In the genomic region with DNA sequence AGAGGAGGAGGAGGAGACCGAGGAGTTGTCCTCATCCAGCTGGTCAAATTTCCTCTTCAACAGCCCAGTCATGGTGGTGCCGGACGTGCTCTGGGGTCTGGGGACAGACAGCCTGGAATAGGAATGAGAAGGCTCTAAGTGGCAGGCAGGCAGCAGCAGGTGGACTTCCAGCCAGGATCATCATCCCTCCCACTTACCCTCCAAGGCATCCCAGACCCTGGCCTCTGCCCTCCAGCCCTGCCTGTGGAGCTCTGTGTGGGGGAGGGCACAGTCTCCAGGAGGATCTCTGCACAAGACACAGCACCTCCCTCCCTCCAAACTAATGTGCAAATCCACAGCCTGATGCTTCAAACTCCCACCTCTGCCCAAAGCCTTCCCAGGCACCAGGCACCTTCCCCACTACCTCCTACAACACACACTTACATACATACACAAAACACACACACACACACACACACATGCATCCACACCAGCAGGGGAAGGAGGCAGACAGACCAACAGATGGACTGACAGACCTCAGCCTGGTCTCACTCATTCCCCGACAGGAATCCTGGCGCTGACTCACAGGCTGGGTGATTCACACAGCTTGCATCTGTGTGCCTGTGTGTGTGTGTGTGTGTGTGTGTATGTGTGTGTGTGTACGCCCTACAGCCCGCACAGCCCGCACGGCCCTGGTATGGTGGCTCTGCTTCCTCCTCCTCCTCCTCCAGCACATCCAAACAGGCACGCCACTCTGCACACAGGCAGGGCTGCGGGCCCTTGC, we compare ENCODE assay signal across 1 cellular context.
TF ChIP-seq lines count a peak whose summit lies in the region.

No MANE protein-coding gene starts in this region.

TF ChIP-seq in K562, 482 proteins besides CTCF, POLR2A, EP300 and RAD21 (continues in another document):
- no peak for TF ChIP-seq ZNF232 (CRISPR knock-in tag; IDR thresholded peaks at IDR 0.05)
- TF ChIP-seq, protein P1, sequence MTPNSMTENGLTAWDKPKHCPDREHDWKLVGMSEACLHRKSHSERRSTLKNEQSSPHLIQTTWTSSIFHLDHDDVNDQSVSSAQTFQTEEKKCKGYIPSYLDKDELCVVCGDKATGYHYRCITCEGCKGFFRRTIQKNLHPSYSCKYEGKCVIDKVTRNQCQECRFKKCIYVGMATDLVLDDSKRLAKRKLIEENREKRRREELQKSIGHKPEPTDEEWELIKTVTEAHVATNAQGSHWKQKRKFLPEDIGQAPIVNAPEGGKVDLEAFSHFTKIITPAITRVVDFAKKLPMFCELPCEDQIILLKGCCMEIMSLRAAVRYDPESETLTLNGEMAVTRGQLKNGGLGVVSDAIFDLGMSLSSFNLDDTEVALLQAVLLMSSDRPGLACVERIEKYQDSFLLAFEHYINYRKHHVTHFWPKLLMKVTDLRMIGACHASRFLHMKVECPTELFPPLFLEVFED (CRISPR knock-in tag; conservative IDR thresholded peaks at IDR 0.05) = peak; percentile 61; the same call in 1 of the 2 replicates
- TF ChIP-seq SIN3A (IDR thresholded peaks at IDR 0.05; ENCODE audit: borderline replicate concordance in 2 of 2, control insufficient read depth in 1 of 2, low read depth in 2 of 2, low read length in 2 of 2) = no peak
- peak; percentile 56; the same call in 1 of the 2 replicates for TF ChIP-seq ZBTB17 (CRISPR knock-in tag; IDR thresholded peaks at IDR 0.05)
- TF ChIP-seq FOXM1 (IDR thresholded peaks at IDR 0.05; ENCODE audit: low read depth) = no peak
- 0 out of 2 replicates have a peak, but pooled peaks have one; percentile 7 for TF ChIP-seq FOXM1 (CRISPR knock-in tag; IDR thresholded peaks at IDR 0.05; ENCODE audit: low read depth)
- TF ChIP-seq ZKSCAN1 (IDR thresholded peaks at IDR 0.05; ENCODE audit: low read depth, low read length) = no peak
- TF ChIP-seq, protein P2, sequence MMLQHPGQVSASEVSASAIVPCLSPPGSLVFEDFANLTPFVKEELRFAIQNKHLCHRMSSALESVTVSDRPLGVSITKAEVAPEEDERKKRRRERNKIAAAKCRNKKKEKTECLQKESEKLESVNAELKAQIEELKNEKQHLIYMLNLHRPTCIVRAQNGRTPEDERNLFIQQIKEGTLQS (IDR thresholded peaks at IDR 0.05) = peak; percentile 90
- TF ChIP-seq, protein P2 (CRISPR knock-in tag; conservative IDR thresholded peaks at IDR 0.05) = no peak
- TF ChIP-seq POLR2B (IDR thresholded peaks at IDR 0.05; ENCODE audit: low read depth, partially characterized antibody) = peak; percentile 62
- TF ChIP-seq, protein P3, sequence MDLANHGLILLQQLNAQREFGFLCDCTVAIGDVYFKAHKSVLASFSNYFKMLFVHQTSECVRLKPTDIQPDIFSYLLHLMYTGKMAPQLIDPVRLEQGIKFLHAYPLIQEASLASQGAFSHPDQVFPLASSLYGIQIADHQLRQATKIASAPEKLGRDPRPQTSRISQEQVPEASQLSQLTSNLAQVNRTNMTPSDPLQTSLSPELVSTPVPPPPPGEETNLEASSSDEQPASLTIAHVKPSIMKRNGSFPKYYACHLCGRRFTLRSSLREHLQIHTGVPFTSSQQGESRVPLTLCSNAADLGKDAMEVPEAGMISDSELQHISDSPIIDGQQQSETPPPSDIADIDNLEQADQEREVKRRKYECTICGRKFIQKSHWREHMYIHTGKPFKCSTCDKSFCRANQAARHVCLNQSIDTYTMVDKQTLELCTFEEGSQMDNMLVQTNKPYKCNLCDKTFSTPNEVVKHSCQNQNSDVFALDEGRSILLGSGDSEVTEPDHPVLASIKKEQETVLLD (IDR thresholded peaks at IDR 0.05) = peak; percentile 37; the same call in 1 of the 2 replicates
- TF ChIP-seq SMARCA4 (IDR thresholded peaks at IDR 0.05) = peak; percentile 73
- no peak for TF ChIP-seq OTX1 (CRISPR knock-in tag; IDR thresholded peaks at IDR 0.05)
- TF ChIP-seq, protein P4, sequence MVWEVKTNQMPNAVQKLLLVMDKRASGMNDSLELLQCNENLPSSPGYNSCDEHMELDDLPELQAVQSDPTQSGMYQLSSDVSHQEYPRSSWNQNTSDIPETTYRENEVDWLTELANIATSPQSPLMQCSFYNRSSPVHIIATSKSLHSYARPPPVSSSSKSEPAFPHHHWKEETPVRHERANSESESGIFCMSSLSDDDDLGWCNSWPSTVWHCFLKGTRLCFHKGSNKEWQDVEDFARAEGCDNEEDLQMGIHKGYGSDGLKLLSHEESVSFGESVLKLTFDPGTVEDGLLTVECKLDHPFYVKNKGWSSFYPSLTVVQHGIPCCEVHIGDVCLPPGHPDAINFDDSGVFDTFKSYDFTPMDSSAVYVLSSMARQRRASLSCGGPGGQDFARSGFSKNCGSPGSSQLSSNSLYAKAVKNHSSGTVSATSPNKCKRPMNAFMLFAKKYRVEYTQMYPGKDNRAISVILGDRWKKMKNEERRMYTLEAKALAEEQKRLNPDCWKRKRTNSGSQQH (CRISPR knock-in tag; IDR thresholded peaks at IDR 0.05) = peak; percentile 76; the same call in 1 of the 2 replicates
- TF ChIP-seq RBM39 (optimal IDR thresholded peaks at IDR 0.05; ENCODE audit: low read depth, low read length) = no peak
- peak; percentile 85 for TF ChIP-seq ARID1B (IDR thresholded peaks at IDR 0.05)
- peak; percentile 59; the same call in 1 of the 2 replicates for TF ChIP-seq NFE2 (IDR thresholded peaks at IDR 0.05; ENCODE audit: low read depth)
- no peak for TF ChIP-seq KLF6 (CRISPR knock-in tag; IDR thresholded peaks at IDR 0.05; ENCODE audit: borderline replicate concordance)
- peak; percentile 43; the same call in 1 of the 2 replicates for TF ChIP-seq BHLHE40 (IDR thresholded peaks at IDR 0.05; ENCODE audit: low read length)
- peak; percentile 60 for TF ChIP-seq CBFA2T3 (IDR thresholded peaks at IDR 0.05)
- peak; percentile 77; the same call in 1 of the 2 replicates for TF ChIP-seq SMARCE1 (IDR thresholded peaks at IDR 0.05)
- TF ChIP-seq NR2C2 (CRISPR knock-in tag; IDR thresholded peaks at IDR 0.05) = peak; percentile 65; the same call in 1 of the 2 replicates
- TF ChIP-seq NR2C2 (tag; IDR thresholded peaks at IDR 0.05) = no peak
- TF ChIP-seq, protein P5, sequence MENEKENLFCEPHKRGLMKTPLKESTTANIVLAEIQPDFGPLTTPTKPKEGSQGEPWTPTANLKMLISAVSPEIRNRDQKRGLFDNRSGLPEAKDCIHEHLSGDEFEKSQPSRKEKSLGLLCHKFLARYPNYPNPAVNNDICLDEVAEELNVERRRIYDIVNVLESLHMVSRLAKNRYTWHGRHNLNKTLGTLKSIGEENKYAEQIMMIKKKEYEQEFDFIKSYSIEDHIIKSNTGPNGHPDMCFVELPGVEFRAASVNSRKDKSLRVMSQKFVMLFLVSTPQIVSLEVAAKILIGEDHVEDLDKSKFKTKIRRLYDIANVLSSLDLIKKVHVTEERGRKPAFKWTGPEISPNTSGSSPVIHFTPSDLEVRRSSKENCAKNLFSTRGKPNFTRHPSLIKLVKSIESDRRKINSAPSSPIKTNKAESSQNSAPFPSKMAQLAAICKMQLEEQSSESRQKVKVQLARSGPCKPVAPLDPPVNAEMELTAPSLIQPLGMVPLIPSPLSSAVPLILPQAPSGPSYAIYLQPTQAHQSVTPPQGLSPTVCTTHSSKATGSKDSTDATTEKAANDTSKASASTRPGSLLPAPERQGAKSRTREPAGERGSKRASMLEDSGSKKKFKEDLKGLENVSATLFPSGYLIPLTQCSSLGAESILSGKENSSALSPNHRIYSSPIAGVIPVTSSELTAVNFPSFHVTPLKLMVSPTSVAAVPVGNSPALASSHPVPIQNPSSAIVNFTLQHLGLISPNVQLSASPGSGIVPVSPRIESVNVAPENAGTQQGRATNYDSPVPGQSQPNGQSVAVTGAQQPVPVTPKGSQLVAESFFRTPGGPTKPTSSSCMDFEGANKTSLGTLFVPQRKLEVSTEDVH (IDR thresholded peaks at IDR 0.05; ENCODE audit: low read depth, partially characterized antibody) = no peak
- TF ChIP-seq MYNN (IDR thresholded peaks at IDR 0.05) = peak; percentile 70; the same call in 1 of the 2 replicates
- TF ChIP-seq MYNN (CRISPR knock-in tag; IDR thresholded peaks at IDR 0.05) = no peak
- TF ChIP-seq SRSF3 (IDR thresholded peaks at IDR 0.05; ENCODE audit: insufficient read depth, low read length) = no peak
- TF ChIP-seq, protein P6, sequence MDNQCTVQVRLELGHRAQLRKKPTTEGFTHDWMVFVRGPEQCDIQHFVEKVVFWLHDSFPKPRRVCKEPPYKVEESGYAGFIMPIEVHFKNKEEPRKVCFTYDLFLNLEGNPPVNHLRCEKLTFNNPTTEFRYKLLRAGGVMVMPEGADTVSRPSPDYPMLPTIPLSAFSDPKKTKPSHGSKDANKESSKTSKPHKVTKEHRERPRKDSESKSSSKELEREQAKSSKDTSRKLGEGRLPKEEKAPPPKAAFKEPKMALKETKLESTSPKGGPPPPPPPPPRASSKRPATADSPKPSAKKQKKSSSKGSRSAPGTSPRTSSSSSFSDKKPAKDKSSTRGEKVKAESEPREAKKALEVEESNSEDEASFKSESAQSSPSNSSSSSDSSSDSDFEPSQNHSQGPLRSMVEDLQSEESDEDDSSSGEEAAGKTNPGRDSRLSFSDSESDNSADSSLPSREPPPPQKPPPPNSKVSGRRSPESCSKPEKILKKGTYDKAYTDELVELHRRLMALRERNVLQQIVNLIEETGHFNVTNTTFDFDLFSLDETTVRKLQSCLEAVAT (IDR thresholded peaks at IDR 0.05) = 0 out of 4 replicates have a peak, but pooled peaks of 1 of the 2 experiments have one; percentile 48
- no peak for TF ChIP-seq MTA2 (IDR thresholded peaks at IDR 0.05; ENCODE audit: low read depth)
- TF ChIP-seq, protein P7, sequence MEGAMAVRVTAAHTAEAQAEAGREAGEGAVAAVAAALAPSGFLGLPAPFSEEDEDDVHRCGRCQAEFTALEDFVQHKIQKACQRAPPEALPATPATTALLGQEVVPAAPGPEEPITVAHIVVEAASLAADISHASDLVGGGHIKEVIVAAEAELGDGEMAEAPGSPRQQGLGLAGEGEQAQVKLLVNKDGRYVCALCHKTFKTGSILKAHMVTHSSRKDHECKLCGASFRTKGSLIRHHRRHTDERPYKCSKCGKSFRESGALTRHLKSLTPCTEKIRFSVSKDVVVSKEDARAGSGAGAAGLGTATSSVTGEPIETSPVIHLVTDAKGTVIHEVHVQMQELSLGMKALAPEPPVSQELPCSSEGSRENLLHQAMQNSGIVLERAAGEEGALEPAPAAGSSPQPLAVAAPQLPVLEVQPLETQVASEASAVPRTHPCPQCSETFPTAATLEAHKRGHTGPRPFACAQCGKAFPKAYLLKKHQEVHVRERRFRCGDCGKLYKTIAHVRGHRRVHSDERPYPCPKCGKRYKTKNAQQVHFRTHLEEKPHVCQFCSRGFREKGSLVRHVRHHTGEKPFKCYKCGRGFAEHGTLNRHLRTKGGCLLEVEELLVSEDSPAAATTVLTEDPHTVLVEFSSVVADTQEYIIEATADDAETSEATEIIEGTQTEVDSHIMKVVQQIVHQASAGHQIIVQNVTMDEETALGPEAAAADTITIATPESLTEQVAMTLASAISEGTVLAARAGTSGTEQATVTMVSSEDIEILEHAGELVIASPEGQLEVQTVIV (CRISPR knock-in tag; IDR thresholded peaks at IDR 0.05; ENCODE audit: borderline replicate concordance) = no peak
- peak; percentile 33; the same call in 1 of the 2 replicates for TF ChIP-seq ZNF24 (IDR thresholded peaks at IDR 0.05)
- TF ChIP-seq JUN (IDR thresholded peaks at IDR 0.05; ENCODE audit: borderline replicate concordance, low read depth, low read length) = peak; percentile 93
- no peak for TF ChIP-seq JUN (CRISPR knock-in tag; IDR thresholded peaks at IDR 0.05; ENCODE audit: borderline replicate concordance)
- no peak for TF ChIP-seq KAT2B (IDR thresholded peaks at IDR 0.05; ENCODE audit: low read depth, low read length)
- TF ChIP-seq CREB1 (IDR thresholded peaks at IDR 0.05) = no peak
- peak; percentile 56; the same call in 1 of the 2 replicates for TF ChIP-seq CREB1 (CRISPR knock-in tag; IDR thresholded peaks at IDR 0.05)
- 0 out of 2 replicates have a peak, but pooled peaks have one; percentile 9 for TF ChIP-seq POLR2AphosphoS5 (IDR thresholded peaks at IDR 0.05; ENCODE audit: control insufficient read depth, insufficient read depth, low read depth, low read length)
- TF ChIP-seq SUPT5H (IDR thresholded peaks at IDR 0.05) = peak; percentile 29; the same call in 1 of the 2 replicates
- TF ChIP-seq RBBP5 (IDR thresholded peaks at IDR 0.05; ENCODE audit: borderline replicate concordance, insufficient read depth, low read length, poor library complexity, severe bottlenecking) = peak; percentile 5
- peak; percentile 62 for TF ChIP-seq RBFOX2 (IDR thresholded peaks at IDR 0.05; ENCODE audit: low read depth, low read length)
- no peak for TF ChIP-seq ZNF778 (CRISPR knock-in tag; IDR thresholded peaks at IDR 0.05)
- TF ChIP-seq FOXK1 (CRISPR knock-in tag; IDR thresholded peaks at IDR 0.05; ENCODE audit: borderline replicate concordance) = no peak
- TF ChIP-seq FOS (IDR thresholded peaks at IDR 0.05; ENCODE audit: extremely low read depth, insufficient read length) = peak; percentile 45
- TF ChIP-seq, protein P8, sequence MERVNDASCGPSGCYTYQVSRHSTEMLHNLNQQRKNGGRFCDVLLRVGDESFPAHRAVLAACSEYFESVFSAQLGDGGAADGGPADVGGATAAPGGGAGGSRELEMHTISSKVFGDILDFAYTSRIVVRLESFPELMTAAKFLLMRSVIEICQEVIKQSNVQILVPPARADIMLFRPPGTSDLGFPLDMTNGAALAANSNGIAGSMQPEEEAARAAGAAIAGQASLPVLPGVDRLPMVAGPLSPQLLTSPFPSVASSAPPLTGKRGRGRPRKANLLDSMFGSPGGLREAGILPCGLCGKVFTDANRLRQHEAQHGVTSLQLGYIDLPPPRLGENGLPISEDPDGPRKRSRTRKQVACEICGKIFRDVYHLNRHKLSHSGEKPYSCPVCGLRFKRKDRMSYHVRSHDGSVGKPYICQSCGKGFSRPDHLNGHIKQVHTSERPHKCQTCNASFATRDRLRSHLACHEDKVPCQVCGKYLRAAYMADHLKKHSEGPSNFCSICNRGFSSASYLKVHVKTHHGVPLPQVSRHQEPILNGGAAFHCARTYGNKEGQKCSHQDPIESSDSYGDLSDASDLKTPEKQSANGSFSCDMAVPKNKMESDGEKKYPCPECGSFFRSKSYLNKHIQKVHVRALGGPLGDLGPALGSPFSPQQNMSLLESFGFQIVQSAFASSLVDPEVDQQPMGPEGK (CRISPR knock-in tag; IDR thresholded peaks at IDR 0.05; ENCODE audit: borderline replicate concordance) = no peak
- TF ChIP-seq MCM7 (IDR thresholded peaks at IDR 0.05) = no peak
- TF ChIP-seq FOSL1 (tag; conservative IDR thresholded peaks at IDR 0.05) = peak; percentile 99
- TF ChIP-seq, protein P9, sequence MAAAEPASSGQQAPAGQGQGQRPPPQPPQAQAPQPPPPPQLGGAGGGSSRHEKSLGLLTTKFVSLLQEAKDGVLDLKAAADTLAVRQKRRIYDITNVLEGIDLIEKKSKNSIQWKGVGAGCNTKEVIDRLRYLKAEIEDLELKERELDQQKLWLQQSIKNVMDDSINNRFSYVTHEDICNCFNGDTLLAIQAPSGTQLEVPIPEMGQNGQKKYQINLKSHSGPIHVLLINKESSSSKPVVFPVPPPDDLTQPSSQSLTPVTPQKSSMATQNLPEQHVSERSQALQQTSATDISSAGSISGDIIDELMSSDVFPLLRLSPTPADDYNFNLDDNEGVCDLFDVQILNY (CRISPR knock-in tag; IDR thresholded peaks at IDR 0.05) = 0 out of 2 replicates have a peak, but pooled peaks have one; percentile 19
- TF ChIP-seq TEAD1 (CRISPR knock-in tag; IDR thresholded peaks at IDR 0.05) = 0 out of 4 replicates have a peak, but pooled peaks of 1 of the 2 experiments have one; percentile 33
- TF ChIP-seq ELF4 (CRISPR knock-in tag; IDR thresholded peaks at IDR 0.05) = peak; percentile 55; the same call in 1 of the 2 replicates
- peak; percentile 45; the same call in 1 of the 2 replicates for TF ChIP-seq POLR2G (IDR thresholded peaks at IDR 0.05; ENCODE audit: low read depth, low read length)
- peak; percentile 52; the same call in 1 of the 2 replicates for TF ChIP-seq ZBTB1 (CRISPR knock-in tag; IDR thresholded peaks at IDR 0.05; ENCODE audit: borderline replicate concordance, low read depth)
